In the genomic region with DNA sequence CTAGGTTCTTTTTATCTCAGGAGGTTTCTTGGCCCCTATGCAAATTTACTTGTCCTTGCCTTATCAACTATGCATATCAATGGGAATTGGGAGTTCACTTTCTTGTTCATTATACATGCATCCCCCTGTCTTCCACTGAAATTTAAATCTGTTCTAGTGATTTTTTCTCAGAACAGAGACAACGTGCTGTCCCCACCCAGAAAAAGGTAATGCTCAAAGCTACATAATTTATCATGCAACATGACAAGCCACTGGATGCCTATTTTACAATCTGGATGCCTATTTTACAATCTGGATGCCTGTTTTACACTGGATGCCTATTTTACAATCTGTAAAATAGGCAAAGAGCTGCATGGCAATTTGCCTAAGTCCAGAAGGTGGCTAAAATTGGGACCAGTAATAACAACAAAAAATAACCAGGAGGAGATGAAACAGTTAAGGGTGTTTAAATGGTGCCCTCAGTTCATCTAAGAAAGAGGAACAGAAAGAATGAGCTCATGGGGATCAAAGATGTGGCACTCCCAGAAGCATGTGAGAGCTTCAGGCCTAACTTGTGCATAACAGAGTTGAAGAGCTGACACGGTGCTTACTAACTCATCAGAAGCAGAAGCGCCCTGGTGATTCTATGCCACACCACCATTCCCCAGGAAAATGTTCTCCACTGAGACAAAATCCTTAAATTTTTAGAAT, we compare ENCODE assay signal across 10 cellular contexts.
DNase-seq lines count a peak whose midpoint lies in the region; ATAC-seq and TF ChIP-seq lines count a peak whose summit lies in the region.
"Had no signal": no experiment of that assay in that cellular context is flagged by ENCODE, and none has a peak within 500 bp of the region (broad histone marks: within the 10 kb centered on the region; RNA-seq: fewer than 3 reads in every experiment).

No MANE protein-coding gene starts in this region.

- H3K27ac ChIP-seq in CD4-positive, CD25-positive, alpha-beta regulatory T cell (ENCODE audit: insufficient read depth, low read length, poor library complexity, severe bottlenecking), result no peak overlapping the region
- H3K27ac ChIP-seq: thoracic aorta had no signal

- peak; percentile 43 to 53 for ATAC-seq in CD4-positive, CD25-positive, alpha-beta regulatory T cell (ENCODE audit: low read depth in 2 of 2)
- ATAC-seq in GM19328 (IDR thresholded peaks at IDR 0.05; ENCODE audit: unreplicated experiment) (peak; percentile 100), HG02970 (IDR thresholded peaks at IDR 0.05; ENCODE audit: low FRiP score, unreplicated experiment) (peak; percentile 100)
- ATAC-seq in activated naive CD4-positive, alpha-beta T cell treated with anti-CD3 and anti-CD28 coated beads, Interleukin-2, amount 50 U/mL, for 72 hours, result no peak

- H3K9me3 ChIP-seq in CD4-positive, CD25-positive, alpha-beta regulatory T cell (ENCODE audit: control insufficient read depth in 2 of 2, low read length in 2 of 2), result no peaks in the 10 kb centered on the region
- H3K9me3 ChIP-seq in BE2C (no peaks in the 10 kb centered on the region; the same call in 1 of the 2 replicates), HAP-1 (no peaks in the 10 kb centered on the region)
- H3K9me3 ChIP-seq: thoracic aorta had no signal

- H3K4me3 ChIP-seq in CD4-positive, CD25-positive, alpha-beta regulatory T cell (ENCODE audit: low read depth, low read length), result no peak overlapping the region
- no peak overlapping the region for H3K4me3 ChIP-seq in BE2C (ENCODE audit: low read depth, low read length)
- no peak overlapping the region for H3K4me3 ChIP-seq in HAP-1
- H3K4me3 ChIP-seq: thoracic aorta had no signal

- no peak for TF ChIP-seq CTCF in BE2C (IDR thresholded peaks at IDR 0.05; ENCODE audit: low read depth, low read length)

- H3K36me3 ChIP-seq in CD4-positive, CD25-positive, alpha-beta regulatory T cell (ENCODE audit: control insufficient read depth, insufficient read depth, low read length), result no peaks in the 10 kb centered on the region
- no peaks in the 10 kb centered on the region for H3K36me3 ChIP-seq in BE2C
- H3K36me3 ChIP-seq in HAP-1 (replicated peaks), result no peaks in the 10 kb centered on the region
- H3K36me3 ChIP-seq: thoracic aorta had no signal

- peaks cover 0 to 1% (median 0%) of the 10 kb centered on the region in 7 donors for H3K9me3 Mint-ChIP-seq in CD4-positive, CD25-positive, alpha-beta regulatory T cell
- H3K9me3 Mint-ChIP-seq in activated naive CD4-positive, alpha-beta T cell treated with anti-CD3 and anti-CD28 coated beads, Interleukin-2, amount 50 U/mL, for 72 hours, result no peaks in the 10 kb centered on the region

- H3K27ac Mint-ChIP-seq in CD4-positive, CD25-positive, alpha-beta regulatory T cell, result no peak overlapping the region
- no peak overlapping the region for H3K27ac Mint-ChIP-seq in activated naive CD4-positive, alpha-beta T cell treated with anti-CD3 and anti-CD28 coated beads, Interleukin-2, amount 50 U/mL, for 72 hours

- H3K27me3 ChIP-seq in CD4-positive, CD25-positive, alpha-beta regulatory T cell (ENCODE audit: control insufficient read depth, insufficient read depth, low read length), result no peaks in the 10 kb centered on the region
- H3K27me3 ChIP-seq in BE2C (no peaks in the 10 kb centered on the region), HAP-1 (ENCODE audit: low read depth) (no peaks in the 10 kb centered on the region)

- H3K4me1 ChIP-seq in CD4-positive, CD25-positive, alpha-beta regulatory T cell (ENCODE audit: control insufficient read depth, insufficient read depth, low read length, poor library complexity, severe bottlenecking), result no peaks in the 10 kb centered on the region
- H3K4me1 ChIP-seq in BE2C (no peaks in the 10 kb centered on the region), HAP-1 (no peaks in the 10 kb centered on the region)

- peaks cover 0 to under 1% (median 0%) of the 10 kb centered on the region in 4 donors for H3K4me1 Mint-ChIP-seq in CD4-positive, CD25-positive, alpha-beta regulatory T cell

- no peak overlapping the region for H3K4me3 Mint-ChIP-seq in CD4-positive, CD25-positive, alpha-beta regulatory T cell

- no peaks in the 10 kb centered on the region for H3K36me3 Mint-ChIP-seq in CD4-positive, CD25-positive, alpha-beta regulatory T cell
- no peaks in the 10 kb centered on the region for H3K36me3 Mint-ChIP-seq in activated naive CD4-positive, alpha-beta T cell treated with anti-CD3 and anti-CD28 coated beads, Interleukin-2, amount 50 U/mL, for 72 hours

- H3K27me3 Mint-ChIP-seq in CD4-positive, CD25-positive, alpha-beta regulatory T cell, result no peaks in the 10 kb centered on the region

- no peak for DNase-seq in CD4-positive, CD25-positive, alpha-beta regulatory T cell
- DNase-seq in NOMO-1 treated with dmso at 0.1 percent for 144 hours (lab: John Stamatoyannopoulos, UW; ENCODE audit: unreplicated experiment), result peak; percentile 77
- no peak for DNase-seq in activated CD4-positive, alpha-beta T cell treated with anti-CD3 and anti-CD28 coated beads for 4 hours
- no peak for DNase-seq in activated naive CD4-positive, alpha-beta T cell treated with anti-CD3 and anti-CD28 coated beads, Interleukin-2, amount 50 U/mL, for 72 hours (ENCODE audit: low spot score in 2 of 2)
- no peak for DNase-seq in BE2C
- no peak for DNase-seq in HAP-1 (ENCODE audit: low spot score in 2 of 2)
- DNase-seq: small intestine had no signal

- in situ Hi-C loops in HAP-1 (cut with MboI; ENCODE audit: low sequenced_read_pairs), result no loop called here

Comparison
In these comparisons a context has a peak if more than half of its experiments do, and no peak if none do; other contexts are left out.
1. ATAC-seq: peak in CD4-positive, CD25-positive, alpha-beta regulatory T cell (2 of 2), GM19328 (single experiment) and HG02970 (single experiment); none in activated naive CD4-positive, alpha-beta T cell treated with anti-CD3 and anti-CD28 coated beads, Interleukin-2, amount 50 U/mL, for 72 hours (0 of 2).